1 cellular context compared by ENCODE assay signal in genomic region chr17:78748730-78749317, GRCh38.
A peak's percentile ranks its signal among the peaks of the same experiment; 100 is the strongest.
TF ChIP-seq lines count a peak whose summit lies in the region.

No MANE protein-coding gene starts in this region.

TF ChIP-seq in K562, 482 proteins besides CTCF, POLR2A, EP300 and RAD21 (continued from another document):
- TF ChIP-seq RCOR1 (IDR thresholded peaks at IDR 0.05; ENCODE audit: borderline replicate concordance in 1 of 2, low read depth in 2 of 2, low read length in 2 of 2) = peak in 1 of 2 experiments; percentile 68; a peak in 2 of 4 replicates
- TF ChIP-seq MAZ (CRISPR knock-in tag; conservative IDR thresholded peaks at IDR 0.05 in 1 of 2, IDR thresholded peaks at IDR 0.05 in 1 of 2) = 0 out of 4 replicates have a peak, but pooled peaks of 1 of the 2 experiments have one; percentile 21
- TF ChIP-seq ARID1B (IDR thresholded peaks at IDR 0.05) = peak; percentile 38
- TF ChIP-seq GABPA (tag; conservative IDR thresholded peaks at IDR 0.05; ENCODE audit: low read depth) = peak; percentile 42
- peak; percentile 41; the same call in 1 of the 2 replicates for TF ChIP-seq TEAD4 (IDR thresholded peaks at IDR 0.05; ENCODE audit: low read length)
- TF ChIP-seq TEAD4 (CRISPR knock-in tag; IDR thresholded peaks at IDR 0.05; ENCODE audit: borderline replicate concordance) = no peak
- TF ChIP-seq E2F8 (IDR thresholded peaks at IDR 0.05; ENCODE audit: low read depth, partially characterized antibody) = no peak
- no peak for TF ChIP-seq CREB3L1 (IDR thresholded peaks at IDR 0.05; ENCODE audit: borderline replicate concordance, low read depth)
- 0 out of 2 replicates have a peak, but pooled peaks have one; percentile 17 for TF ChIP-seq CXXC5 (CRISPR knock-in tag; IDR thresholded peaks at IDR 0.05)
- peak; percentile 82 for TF ChIP-seq USF1 (CRISPR knock-in tag; IDR thresholded peaks at IDR 0.05)
